Comparison of ENCODE assay signal across 1 cellular context in genomic region chr7:17501461-17502208, GRCh38.
A peak's percentile ranks its signal among the peaks of the same experiment; 100 is the strongest.
TF ChIP-seq lines count a peak whose summit lies in the region.

No MANE protein-coding gene starts in this region.

TF ChIP-seq in IMR-90, 13 proteins besides CTCF, POLR2A, EP300 and RAD21:
- peak; percentile 88 for TF ChIP-seq CEBPB (IDR thresholded peaks at IDR 0.05; ENCODE audit: low read depth, low read length)
- no peak for TF ChIP-seq FOS (IDR thresholded peaks at IDR 0.05; ENCODE audit: low read depth, low read length)
